1 cellular context compared by ENCODE assay signal in genomic region chr4:176054942-176055341, GRCh38.
TF ChIP-seq lines count a peak whose summit lies in the region.

No MANE protein-coding gene starts in this region.

TF ChIP-seq in GM12878, 131 proteins besides CTCF, POLR2A, EP300 and RAD21 (continued from another document):
- peak; percentile 43; the same call in 1 of the 2 replicates for TF ChIP-seq SMC3 (IDR thresholded peaks at IDR 0.05; ENCODE audit: borderline replicate concordance, low read length)
